ENCODE assay signal across 1 cellular context in the genomic region with DNA sequence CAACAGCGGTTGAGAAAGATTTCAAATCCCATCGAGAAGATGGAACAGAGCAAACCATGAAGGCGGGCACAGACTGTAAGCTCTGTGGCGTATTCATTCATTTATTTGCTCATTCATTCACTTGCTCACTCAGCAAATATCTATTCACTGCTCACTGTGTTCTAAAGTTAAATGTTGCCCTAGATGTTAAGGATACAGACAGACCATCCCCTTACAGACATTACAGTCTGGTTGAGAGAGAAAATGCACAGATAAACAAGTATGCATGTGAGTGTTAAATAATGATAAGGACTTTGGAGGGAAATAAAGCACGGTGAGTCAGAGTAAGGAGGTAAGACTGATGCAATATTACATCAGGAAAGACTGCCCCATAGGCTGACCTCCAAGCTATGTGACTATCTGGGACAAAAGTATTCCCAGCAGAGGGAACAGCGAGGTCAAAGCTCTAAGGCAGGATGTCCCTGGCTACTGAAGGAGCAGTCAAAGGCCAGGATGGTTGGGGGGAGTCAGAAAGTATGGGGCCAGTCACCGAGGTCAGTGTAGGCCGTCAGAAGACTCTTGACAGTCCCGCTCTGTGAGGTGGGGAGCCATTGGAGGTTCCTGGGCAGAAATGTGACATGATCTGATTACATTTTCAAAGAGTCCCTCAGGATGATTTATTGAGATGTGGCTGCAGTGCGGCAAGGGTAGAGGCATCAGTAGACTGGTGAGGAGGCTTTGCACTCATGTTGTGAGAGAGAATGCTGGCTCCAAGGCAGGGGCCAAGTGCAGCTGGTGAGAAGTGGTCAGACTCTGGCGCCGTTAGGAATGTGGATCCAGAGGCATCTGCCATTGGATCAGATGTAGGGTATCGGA.
TF ChIP-seq lines count a peak whose summit lies in the region.

No MANE protein-coding gene starts in this region.

TF ChIP-seq in K562, 482 proteins besides CTCF, POLR2A, EP300 and RAD21 (continued from another document and continues in another):
- TF ChIP-seq, protein P1, sequence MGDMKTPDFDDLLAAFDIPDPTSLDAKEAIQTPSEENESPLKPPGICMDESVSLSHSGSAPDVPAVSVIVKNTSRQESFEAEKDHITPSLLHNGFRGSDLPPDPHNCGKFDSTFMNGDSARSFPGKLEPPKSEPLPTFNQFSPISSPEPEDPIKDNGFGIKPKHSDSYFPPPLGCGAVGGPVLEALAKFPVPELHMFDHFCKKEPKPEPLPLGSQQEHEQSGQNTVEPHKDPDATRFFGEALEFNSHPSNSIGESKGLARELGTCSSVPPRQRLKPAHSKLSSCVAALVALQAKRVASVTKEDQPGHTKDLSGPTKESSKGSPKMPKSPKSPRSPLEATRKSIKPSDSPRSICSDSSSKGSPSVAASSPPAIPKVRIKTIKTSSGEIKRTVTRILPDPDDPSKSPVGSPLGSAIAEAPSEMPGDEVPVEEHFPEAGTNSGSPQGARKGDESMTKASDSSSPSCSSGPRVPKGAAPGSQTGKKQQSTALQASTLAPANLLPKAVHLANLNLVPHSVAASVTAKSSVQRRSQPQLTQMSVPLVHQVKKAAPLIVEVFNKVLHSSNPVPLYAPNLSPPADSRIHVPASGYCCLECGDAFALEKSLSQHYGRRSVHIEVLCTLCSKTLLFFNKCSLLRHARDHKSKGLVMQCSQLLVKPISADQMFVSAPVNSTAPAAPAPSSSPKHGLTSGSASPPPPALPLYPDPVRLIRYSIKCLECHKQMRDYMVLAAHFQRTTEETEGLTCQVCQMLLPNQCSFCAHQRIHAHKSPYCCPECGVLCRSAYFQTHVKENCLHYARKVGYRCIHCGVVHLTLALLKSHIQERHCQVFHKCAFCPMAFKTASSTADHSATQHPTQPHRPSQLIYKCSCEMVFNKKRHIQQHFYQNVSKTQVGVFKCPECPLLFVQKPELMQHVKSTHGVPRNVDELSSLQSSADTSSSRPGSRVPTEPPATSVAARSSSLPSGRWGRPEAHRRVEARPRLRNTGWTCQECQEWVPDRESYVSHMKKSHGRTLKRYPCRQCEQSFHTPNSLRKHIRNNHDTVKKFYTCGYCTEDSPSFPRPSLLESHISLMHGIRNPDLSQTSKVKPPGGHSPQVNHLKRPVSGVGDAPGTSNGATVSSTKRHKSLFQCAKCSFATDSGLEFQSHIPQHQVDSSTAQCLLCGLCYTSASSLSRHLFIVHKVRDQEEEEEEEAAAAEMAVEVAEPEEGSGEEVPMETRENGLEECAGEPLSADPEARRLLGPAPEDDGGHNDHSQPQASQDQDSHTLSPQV (IDR thresholded peaks at IDR 0.05): peak; percentile 91
- TF ChIP-seq SRF (CRISPR knock-in tag; IDR thresholded peaks at IDR 0.05) (no peak), DMBX1 (CRISPR knock-in tag; IDR thresholded peaks at IDR 0.05; ENCODE audit: borderline replicate concordance) (0 out of 2 replicates have a peak, but pooled peaks have one; percentile 31), SUPT5H (IDR thresholded peaks at IDR 0.05) (no peak; the same call in 1 of the 2 replicates), POLR2G (IDR thresholded peaks at IDR 0.05; ENCODE audit: low read depth, low read length) (0 out of 2 replicates have a peak, but pooled peaks have one; percentile 27), RAD51 (IDR thresholded peaks at IDR 0.05; ENCODE audit: borderline replicate concordance, low read depth) (peak; percentile 35; the same call in 1 of the 2 replicates), NFIX (CRISPR knock-in tag; IDR thresholded peaks at IDR 0.05; ENCODE audit: low read depth) (no peak), TCF7L2 (IDR thresholded peaks at IDR 0.05; ENCODE audit: low read depth, low read length) (0 out of 2 replicates have a peak, but pooled peaks have one; percentile 52), MYNN (IDR thresholded peaks at IDR 0.05) (peak; percentile 56), MYNN (CRISPR knock-in tag; IDR thresholded peaks at IDR 0.05) (no peak), YY1 (IDR thresholded peaks at IDR 0.05; ENCODE audit: borderline replicate concordance in 1 of 3, control insufficient read depth in 1 of 3, extremely low read depth in 1 of 3, insufficient read depth in 3 of 3, insufficient read length in 1 of 3, insufficient replicate concordance in 2 of 3, low read depth in 1 of 3, low read length in 2 of 3) (peak in 1 of 3 experiments; percentile 33), JUN (IDR thresholded peaks at IDR 0.05; ENCODE audit: borderline replicate concordance, low read depth, low read length) (peak; percentile 94), JUN (CRISPR knock-in tag; IDR thresholded peaks at IDR 0.05; ENCODE audit: borderline replicate concordance) (peak; percentile 91; the same call in 1 of the 2 replicates), TCF3 (CRISPR knock-in tag; IDR thresholded peaks at IDR 0.05) (peak; percentile 95), NFE2L1 (tag; IDR thresholded peaks at IDR 0.05; ENCODE audit: borderline replicate concordance, low read depth) (no peak), STAT5A (IDR thresholded peaks at IDR 0.05; ENCODE audit: borderline replicate concordance, low read length) (peak; percentile 88; the same call in 1 of the 2 replicates), HDAC1 (IDR thresholded peaks at IDR 0.05) (peak in 1 of 2 experiments; percentile 86; a peak in 2 of 4 replicates), SMARCE1 (IDR thresholded peaks at IDR 0.05) (peak; percentile 98)
- TF ChIP-seq, protein P2, sequence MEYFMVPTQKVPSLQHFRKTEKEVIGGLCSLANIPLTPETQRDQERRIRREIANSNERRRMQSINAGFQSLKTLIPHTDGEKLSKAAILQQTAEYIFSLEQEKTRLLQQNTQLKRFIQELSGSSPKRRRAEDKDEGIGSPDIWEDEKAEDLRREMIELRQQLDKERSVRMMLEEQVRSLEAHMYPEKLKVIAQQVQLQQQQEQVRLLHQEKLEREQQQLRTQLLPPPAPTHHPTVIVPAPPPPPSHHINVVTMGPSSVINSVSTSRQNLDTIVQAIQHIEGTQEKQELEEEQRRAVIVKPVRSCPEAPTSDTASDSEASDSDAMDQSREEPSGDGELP (CRISPR knock-in tag; IDR thresholded peaks at IDR 0.05; ENCODE audit: borderline replicate concordance): peak; percentile 54; the same call in 1 of the 2 replicates
- TF ChIP-seq, protein P3, sequence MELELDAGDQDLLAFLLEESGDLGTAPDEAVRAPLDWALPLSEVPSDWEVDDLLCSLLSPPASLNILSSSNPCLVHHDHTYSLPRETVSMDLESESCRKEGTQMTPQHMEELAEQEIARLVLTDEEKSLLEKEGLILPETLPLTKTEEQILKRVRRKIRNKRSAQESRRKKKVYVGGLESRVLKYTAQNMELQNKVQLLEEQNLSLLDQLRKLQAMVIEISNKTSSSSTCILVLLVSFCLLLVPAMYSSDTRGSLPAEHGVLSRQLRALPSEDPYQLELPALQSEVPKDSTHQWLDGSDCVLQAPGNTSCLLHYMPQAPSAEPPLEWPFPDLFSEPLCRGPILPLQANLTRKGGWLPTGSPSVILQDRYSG (tag; conservative IDR thresholded peaks at IDR 0.05; ENCODE audit: low read depth): 0 out of 2 replicates have a peak, but pooled peaks have one; percentile 27
- TF ChIP-seq, protein P4, sequence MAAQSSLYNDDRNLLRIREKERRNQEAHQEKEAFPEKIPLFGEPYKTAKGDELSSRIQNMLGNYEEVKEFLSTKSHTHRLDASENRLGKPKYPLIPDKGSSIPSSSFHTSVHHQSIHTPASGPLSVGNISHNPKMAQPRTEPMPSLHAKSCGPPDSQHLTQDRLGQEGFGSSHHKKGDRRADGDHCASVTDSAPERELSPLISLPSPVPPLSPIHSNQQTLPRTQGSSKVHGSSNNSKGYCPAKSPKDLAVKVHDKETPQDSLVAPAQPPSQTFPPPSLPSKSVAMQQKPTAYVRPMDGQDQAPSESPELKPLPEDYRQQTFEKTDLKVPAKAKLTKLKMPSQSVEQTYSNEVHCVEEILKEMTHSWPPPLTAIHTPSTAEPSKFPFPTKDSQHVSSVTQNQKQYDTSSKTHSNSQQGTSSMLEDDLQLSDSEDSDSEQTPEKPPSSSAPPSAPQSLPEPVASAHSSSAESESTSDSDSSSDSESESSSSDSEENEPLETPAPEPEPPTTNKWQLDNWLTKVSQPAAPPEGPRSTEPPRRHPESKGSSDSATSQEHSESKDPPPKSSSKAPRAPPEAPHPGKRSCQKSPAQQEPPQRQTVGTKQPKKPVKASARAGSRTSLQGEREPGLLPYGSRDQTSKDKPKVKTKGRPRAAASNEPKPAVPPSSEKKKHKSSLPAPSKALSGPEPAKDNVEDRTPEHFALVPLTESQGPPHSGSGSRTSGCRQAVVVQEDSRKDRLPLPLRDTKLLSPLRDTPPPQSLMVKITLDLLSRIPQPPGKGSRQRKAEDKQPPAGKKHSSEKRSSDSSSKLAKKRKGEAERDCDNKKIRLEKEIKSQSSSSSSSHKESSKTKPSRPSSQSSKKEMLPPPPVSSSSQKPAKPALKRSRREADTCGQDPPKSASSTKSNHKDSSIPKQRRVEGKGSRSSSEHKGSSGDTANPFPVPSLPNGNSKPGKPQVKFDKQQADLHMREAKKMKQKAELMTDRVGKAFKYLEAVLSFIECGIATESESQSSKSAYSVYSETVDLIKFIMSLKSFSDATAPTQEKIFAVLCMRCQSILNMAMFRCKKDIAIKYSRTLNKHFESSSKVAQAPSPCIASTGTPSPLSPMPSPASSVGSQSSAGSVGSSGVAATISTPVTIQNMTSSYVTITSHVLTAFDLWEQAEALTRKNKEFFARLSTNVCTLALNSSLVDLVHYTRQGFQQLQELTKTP (IDR thresholded peaks at IDR 0.05; ENCODE audit: low read depth in 1 of 2, partially characterized antibody in 2 of 2): peak; percentile 70 to 94
- TF ChIP-seq, protein P5, sequence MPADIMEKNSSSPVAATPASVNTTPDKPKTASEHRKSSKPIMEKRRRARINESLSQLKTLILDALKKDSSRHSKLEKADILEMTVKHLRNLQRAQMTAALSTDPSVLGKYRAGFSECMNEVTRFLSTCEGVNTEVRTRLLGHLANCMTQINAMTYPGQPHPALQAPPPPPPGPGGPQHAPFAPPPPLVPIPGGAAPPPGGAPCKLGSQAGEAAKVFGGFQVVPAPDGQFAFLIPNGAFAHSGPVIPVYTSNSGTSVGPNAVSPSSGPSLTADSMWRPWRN (IDR thresholded peaks at IDR 0.05; ENCODE audit: low read depth): peak; percentile 48; the same call in 1 of the 2 replicates
- TF ChIP-seq, protein P6, sequence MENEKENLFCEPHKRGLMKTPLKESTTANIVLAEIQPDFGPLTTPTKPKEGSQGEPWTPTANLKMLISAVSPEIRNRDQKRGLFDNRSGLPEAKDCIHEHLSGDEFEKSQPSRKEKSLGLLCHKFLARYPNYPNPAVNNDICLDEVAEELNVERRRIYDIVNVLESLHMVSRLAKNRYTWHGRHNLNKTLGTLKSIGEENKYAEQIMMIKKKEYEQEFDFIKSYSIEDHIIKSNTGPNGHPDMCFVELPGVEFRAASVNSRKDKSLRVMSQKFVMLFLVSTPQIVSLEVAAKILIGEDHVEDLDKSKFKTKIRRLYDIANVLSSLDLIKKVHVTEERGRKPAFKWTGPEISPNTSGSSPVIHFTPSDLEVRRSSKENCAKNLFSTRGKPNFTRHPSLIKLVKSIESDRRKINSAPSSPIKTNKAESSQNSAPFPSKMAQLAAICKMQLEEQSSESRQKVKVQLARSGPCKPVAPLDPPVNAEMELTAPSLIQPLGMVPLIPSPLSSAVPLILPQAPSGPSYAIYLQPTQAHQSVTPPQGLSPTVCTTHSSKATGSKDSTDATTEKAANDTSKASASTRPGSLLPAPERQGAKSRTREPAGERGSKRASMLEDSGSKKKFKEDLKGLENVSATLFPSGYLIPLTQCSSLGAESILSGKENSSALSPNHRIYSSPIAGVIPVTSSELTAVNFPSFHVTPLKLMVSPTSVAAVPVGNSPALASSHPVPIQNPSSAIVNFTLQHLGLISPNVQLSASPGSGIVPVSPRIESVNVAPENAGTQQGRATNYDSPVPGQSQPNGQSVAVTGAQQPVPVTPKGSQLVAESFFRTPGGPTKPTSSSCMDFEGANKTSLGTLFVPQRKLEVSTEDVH (IDR thresholded peaks at IDR 0.05; ENCODE audit: low read depth, partially characterized antibody): peak; percentile 91
- TF ChIP-seq, protein P7, sequence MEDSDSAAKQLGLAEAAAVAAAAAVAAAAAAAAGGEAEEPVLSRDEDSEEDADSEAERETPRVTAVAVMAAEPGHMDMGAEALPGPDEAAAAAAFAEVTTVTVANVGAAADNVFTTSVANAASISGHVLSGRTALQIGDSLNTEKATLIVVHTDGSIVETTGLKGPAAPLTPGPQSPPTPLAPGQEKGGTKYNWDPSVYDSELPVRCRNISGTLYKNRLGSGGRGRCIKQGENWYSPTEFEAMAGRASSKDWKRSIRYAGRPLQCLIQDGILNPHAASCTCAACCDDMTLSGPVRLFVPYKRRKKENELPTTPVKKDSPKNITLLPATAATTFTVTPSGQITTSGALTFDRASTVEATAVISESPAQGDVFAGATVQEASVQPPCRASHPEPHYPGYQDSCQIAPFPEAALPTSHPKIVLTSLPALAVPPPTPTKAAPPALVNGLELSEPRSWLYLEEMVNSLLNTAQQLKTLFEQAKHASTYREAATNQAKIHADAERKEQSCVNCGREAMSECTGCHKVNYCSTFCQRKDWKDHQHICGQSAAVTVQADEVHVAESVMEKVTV (CRISPR knock-in tag; IDR thresholded peaks at IDR 0.05): 0 out of 2 replicates have a peak, but pooled peaks have one; percentile 11
- TF ChIP-seq, protein P8, sequence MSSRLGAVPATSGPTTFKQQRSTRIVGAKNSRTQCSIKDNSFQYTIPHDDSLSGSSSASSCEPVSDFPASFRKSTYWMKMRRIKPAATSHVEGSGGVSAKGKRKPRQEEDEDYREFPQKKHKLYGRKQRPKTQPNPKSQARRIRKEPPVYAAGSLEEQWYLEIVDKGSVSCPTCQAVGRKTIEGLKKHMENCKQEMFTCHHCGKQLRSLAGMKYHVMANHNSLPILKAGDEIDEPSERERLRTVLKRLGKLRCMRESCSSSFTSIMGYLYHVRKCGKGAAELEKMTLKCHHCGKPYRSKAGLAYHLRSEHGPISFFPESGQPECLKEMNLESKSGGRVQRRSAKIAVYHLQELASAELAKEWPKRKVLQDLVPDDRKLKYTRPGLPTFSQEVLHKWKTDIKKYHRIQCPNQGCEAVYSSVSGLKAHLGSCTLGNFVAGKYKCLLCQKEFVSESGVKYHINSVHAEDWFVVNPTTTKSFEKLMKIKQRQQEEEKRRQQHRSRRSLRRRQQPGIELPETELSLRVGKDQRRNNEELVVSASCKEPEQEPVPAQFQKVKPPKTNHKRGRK (tag; IDR thresholded peaks at IDR 0.05): no peak
- TF ChIP-seq, protein P9, sequence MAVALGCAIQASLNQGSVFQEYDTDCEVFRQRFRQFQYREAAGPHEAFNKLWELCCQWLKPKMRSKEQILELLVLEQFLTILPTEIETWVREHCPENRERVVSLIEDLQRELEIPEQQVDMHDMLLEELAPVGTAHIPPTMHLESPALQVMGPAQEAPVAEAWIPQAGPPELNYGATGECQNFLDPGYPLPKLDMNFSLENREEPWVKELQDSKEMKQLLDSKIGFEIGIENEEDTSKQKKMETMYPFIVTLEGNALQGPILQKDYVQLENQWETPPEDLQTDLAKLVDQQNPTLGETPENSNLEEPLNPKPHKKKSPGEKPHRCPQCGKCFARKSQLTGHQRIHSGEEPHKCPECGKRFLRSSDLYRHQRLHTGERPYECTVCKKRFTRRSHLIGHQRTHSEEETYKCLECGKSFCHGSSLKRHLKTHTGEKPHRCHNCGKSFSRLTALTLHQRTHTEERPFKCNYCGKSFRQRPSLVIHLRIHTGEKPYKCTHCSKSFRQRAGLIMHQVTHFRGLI (CRISPR knock-in tag; IDR thresholded peaks at IDR 0.05): no peak
